ENCODE assay signal across 2 cellular contexts in the genomic region with DNA sequence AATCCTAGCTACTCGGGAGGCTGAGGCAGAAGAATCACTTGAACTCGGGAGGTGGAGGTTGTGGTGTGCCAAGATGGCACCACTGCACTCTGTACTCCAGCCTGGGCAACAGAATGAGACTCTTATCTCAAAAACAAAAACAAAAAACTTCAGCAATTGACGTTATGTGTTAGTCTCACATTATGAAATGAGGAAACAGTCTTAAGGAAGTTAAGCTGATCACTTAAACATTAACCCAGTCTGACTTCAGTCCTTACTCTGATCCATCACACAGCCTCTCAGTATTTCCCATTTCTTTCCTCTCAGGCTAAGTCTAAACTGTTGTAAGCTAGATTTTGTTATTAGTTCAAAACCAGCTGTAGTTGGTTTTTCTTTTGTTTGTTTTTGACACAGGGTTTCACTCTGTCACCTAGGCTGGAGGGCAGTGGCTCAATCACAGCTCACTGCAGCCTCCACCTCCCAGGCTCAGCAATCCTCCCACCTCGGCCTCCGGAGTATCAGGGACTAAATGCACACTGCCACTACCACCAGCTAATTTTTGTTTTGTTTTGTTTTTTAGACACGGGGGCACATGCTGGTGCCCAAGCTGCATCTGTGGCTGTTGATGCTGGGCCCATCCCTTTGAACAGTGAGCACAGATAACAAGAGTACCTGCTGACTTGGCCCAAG.
TF ChIP-seq lines count a peak whose summit lies in the region.

No MANE protein-coding gene starts in this region.

TF ChIP-seq in GM23338, 12 proteins besides CTCF, POLR2A, EP300 and RAD21 (continued from another document):
- TF ChIP-seq JUNB (IDR thresholded peaks at IDR 0.05; ENCODE audit: unreplicated experiment) (no peak), EZH2phosphoT487 (IDR thresholded peaks at IDR 0.05; ENCODE audit: unreplicated experiment) (no peak), EZH2 (IDR thresholded peaks at IDR 0.05; ENCODE audit: low read depth, unreplicated experiment) (no peak), NANOG (IDR thresholded peaks at IDR 0.05; ENCODE audit: borderline replicate concordance) (no peak), STAT1 (IDR thresholded peaks at IDR 0.05; ENCODE audit: unreplicated experiment) (no peak), CREB1 (CRISPR knock-in tag; IDR thresholded peaks at IDR 0.05; ENCODE audit: low read depth) (no peak)
- TF ChIP-seq, protein P1, sequence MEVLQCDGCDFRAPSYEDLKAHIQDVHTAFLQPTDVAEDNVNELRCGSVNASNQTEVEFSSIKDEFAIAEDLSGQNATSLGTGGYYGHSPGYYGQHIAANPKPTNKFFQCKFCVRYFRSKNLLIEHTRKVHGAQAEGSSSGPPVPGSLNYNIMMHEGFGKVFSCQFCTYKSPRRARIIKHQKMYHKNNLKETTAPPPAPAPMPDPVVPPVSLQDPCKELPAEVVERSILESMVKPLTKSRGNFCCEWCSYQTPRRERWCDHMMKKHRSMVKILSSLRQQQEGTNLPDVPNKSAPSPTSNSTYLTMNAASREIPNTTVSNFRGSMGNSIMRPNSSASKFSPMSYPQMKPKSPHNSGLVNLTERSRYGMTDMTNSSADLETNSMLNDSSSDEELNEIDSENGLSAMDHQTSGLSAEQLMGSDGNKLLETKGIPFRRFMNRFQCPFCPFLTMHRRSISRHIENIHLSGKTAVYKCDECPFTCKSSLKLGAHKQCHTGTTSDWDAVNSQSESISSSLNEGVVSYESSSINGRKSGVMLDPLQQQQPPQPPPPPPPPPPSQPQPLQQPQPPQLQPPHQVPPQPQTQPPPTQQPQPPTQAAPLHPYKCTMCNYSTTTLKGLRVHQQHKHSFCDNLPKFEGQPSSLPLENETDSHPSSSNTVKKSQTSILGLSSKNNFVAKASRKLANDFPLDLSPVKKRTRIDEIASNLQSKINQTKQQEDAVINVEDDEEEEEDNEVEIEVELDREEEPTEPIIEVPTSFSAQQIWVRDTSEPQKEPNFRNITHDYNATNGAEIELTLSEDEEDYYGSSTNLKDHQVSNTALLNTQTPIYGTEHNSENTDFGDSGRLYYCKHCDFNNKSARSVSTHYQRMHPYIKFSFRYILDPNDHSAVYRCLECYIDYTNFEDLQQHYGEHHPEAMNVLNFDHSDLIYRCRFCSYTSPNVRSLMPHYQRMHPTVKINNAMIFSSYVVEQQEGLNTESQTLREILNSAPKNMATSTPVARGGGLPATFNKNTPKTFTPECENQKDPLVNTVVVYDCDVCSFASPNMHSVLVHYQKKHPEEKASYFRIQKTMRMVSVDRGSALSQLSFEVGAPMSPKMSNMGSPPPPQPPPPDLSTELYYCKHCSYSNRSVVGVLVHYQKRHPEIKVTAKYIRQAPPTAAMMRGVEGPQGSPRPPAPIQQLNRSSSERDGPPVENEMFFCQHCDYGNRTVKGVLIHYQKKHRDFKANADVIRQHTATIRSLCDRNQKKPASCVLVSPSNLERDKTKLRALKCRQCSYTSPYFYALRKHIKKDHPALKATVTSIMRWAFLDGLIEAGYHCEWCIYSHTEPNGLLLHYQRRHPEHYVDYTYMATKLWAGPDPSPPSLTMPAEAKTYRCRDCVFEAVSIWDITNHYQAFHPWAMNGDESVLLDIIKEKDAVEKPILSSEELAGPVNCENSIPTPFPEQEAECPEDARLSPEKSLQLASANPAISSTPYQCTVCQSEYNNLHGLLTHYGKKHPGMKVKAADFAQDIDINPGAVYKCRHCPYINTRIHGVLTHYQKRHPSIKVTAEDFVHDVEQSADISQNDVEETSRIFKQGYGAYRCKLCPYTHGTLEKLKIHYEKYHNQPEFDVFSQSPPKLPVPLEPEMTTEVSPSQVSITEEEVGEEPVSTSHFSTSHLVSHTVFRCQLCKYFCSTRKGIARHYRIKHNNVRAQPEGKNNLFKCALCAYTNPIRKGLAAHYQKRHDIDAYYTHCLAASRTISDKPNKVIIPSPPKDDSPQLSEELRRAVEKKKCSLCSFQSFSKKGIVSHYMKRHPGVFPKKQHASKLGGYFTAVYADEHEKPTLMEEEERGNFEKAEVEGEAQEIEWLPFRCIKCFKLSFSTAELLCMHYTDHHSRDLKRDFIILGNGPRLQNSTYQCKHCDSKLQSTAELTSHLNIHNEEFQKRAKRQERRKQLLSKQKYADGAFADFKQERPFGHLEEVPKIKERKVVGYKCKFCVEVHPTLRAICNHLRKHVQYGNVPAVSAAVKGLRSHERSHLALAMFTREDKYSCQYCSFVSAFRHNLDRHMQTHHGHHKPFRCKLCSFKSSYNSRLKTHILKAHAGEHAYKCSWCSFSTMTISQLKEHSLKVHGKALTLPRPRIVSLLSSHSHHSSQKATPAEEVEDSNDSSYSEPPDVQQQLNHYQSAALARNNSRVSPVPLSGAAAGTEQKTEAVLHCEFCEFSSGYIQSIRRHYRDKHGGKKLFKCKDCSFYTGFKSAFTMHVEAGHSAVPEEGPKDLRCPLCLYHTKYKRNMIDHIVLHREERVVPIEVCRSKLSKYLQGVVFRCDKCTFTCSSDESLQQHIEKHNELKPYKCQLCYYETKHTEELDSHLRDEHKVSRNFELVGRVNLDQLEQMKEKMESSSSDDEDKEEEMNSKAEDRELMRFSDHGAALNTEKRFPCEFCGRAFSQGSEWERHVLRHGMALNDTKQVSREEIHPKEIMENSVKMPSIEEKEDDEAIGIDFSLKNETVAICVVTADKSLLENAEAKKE (CRISPR knock-in tag; IDR thresholded peaks at IDR 0.05), result no peak
- TF ChIP-seq, protein P2, sequence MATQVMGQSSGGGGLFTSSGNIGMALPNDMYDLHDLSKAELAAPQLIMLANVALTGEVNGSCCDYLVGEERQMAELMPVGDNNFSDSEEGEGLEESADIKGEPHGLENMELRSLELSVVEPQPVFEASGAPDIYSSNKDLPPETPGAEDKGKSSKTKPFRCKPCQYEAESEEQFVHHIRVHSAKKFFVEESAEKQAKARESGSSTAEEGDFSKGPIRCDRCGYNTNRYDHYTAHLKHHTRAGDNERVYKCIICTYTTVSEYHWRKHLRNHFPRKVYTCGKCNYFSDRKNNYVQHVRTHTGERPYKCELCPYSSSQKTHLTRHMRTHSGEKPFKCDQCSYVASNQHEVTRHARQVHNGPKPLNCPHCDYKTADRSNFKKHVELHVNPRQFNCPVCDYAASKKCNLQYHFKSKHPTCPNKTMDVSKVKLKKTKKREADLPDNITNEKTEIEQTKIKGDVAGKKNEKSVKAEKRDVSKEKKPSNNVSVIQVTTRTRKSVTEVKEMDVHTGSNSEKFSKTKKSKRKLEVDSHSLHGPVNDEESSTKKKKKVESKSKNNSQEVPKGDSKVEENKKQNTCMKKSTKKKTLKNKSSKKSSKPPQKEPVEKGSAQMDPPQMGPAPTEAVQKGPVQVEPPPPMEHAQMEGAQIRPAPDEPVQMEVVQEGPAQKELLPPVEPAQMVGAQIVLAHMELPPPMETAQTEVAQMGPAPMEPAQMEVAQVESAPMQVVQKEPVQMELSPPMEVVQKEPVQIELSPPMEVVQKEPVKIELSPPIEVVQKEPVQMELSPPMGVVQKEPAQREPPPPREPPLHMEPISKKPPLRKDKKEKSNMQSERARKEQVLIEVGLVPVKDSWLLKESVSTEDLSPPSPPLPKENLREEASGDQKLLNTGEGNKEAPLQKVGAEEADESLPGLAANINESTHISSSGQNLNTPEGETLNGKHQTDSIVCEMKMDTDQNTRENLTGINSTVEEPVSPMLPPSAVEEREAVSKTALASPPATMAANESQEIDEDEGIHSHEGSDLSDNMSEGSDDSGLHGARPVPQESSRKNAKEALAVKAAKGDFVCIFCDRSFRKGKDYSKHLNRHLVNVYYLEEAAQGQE (IDR thresholded peaks at IDR 0.05; ENCODE audit: unreplicated experiment), result no peak

TF ChIP-seq in SK-N-SH treated with all-trans-retinoic acid at 6 μM for 48 hours, 23 proteins besides CTCF, POLR2A, EP300 and RAD21 (continued from another document):
- TF ChIP-seq, protein P3, sequence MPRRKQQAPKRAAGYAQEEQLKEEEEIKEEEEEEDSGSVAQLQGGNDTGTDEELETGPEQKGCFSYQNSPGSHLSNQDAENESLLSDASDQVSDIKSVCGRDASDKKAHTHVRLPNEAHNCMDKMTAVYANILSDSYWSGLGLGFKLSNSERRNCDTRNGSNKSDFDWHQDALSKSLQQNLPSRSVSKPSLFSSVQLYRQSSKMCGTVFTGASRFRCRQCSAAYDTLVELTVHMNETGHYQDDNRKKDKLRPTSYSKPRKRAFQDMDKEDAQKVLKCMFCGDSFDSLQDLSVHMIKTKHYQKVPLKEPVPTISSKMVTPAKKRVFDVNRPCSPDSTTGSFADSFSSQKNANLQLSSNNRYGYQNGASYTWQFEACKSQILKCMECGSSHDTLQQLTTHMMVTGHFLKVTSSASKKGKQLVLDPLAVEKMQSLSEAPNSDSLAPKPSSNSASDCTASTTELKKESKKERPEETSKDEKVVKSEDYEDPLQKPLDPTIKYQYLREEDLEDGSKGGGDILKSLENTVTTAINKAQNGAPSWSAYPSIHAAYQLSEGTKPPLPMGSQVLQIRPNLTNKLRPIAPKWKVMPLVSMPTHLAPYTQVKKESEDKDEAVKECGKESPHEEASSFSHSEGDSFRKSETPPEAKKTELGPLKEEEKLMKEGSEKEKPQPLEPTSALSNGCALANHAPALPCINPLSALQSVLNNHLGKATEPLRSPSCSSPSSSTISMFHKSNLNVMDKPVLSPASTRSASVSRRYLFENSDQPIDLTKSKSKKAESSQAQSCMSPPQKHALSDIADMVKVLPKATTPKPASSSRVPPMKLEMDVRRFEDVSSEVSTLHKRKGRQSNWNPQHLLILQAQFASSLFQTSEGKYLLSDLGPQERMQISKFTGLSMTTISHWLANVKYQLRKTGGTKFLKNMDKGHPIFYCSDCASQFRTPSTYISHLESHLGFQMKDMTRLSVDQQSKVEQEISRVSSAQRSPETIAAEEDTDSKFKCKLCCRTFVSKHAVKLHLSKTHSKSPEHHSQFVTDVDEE (CRISPR knock-in tag; IDR thresholded peaks at IDR 0.05), result no peak
- TF ChIP-seq ZNF8 (CRISPR knock-in tag; IDR thresholded peaks at IDR 0.05) (no peak), GLIS3 (CRISPR knock-in tag; IDR thresholded peaks at IDR 0.05) (no peak), SNAI2 (CRISPR knock-in tag; IDR thresholded peaks at IDR 0.05) (no peak), CSDC2 (CRISPR knock-in tag; IDR thresholded peaks at IDR 0.05) (no peak), BACH2 (CRISPR knock-in tag; IDR thresholded peaks at IDR 0.05; ENCODE audit: borderline replicate concordance) (no peak), PATZ1 (CRISPR knock-in tag; IDR thresholded peaks at IDR 0.05; ENCODE audit: borderline replicate concordance) (no peak)
